Comparison of ENCODE assay signal across 1 cellular context in the genomic region with DNA sequence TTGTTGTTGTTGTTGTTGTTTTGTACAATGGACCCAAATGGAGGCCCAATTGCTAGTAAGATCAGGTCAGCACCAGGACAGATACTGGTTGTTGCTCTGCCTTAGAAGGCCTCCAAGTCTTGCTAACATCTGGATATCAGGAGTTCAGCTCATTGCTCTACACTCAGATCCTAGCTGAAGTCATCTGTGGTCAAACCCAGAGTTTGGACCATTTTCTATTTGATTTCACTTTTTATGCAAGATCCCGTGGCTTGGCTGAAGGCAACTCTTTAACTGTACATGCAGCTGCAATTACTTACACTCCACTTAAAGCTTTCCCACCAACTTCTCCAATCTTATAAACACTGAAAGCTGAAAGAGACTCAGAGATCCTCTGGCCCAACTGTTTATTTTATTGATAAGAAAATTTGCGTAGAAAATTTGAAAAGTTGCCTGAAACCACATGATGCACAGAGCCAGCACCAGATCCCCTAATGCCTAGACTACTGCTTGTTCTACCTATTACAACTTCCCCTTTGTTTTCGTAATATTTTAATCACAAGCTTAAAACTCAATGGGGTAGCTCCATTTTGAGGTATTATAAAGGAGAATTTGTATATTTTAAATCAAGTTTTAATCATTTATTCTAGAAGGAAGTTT.
TF ChIP-seq lines count a peak whose summit lies in the region.

No MANE protein-coding gene starts in this region.

TF ChIP-seq in endothelial cell of umbilical vein, 7 proteins besides CTCF, POLR2A, EP300 and RAD21:
- no peak for TF ChIP-seq FOS (IDR thresholded peaks at IDR 0.05; ENCODE audit: borderline replicate concordance, insufficient read depth, low read length)
- TF ChIP-seq JUN (IDR thresholded peaks at IDR 0.05; ENCODE audit: borderline replicate concordance, insufficient read depth, insufficient read length, low read depth), result no peak
- TF ChIP-seq POLR2AphosphoS5 (IDR thresholded peaks at IDR 0.05; ENCODE audit: insufficient read depth, low read depth, low read length), result no peak
- no peak for TF ChIP-seq EZH2 (IDR thresholded peaks at IDR 0.05; ENCODE audit: borderline replicate concordance, low read depth, low read length, severe bottlenecking)
- TF ChIP-seq MYC (IDR thresholded peaks at IDR 0.05; ENCODE audit: low read depth, low read length), result no peak
- TF ChIP-seq, protein P1, sequence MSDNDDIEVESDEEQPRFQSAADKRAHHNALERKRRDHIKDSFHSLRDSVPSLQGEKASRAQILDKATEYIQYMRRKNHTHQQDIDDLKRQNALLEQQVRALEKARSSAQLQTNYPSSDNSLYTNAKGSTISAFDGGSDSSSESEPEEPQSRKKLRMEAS (IDR thresholded peaks at IDR 0.05; ENCODE audit: insufficient read depth, insufficient read length), result no peak
- no peak for TF ChIP-seq GATA2 (IDR thresholded peaks at IDR 0.05; ENCODE audit: insufficient read depth, insufficient read length, low read depth, low read length)
